8 cellular contexts compared by ENCODE assay signal in the genomic region with DNA sequence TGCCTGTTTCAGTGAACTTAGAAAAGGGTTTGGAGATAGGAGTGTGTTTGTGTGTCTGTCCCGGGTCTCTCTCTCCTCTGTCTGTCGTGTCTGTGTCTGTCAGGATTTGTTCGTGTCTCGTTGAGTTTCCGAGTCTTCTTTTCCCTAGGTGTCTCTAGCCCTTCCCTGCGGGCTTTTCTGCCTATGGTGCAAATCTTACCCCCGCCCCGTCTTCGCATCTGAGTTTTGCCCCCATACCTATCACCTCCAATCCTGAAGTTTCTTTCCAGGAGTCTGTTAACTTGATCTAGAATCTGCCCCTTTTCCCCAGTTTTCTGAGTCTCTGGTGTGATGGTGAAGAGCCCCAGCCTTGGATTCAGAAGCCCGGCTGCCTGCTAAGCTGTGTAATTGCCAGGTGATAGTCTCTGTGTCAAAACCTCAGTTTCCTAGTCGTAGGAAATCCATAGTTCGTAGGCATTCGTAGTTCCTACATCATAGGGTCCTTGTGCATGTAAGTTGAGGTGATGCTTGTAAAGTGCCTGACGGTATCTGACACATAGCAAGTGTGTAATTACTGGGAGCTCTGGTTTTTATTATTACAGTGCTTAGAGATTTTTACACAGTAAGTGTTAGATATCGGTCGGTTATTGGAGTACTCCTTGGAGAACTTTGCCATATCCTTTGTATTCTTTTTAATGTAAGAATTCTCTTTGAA. TPM values are rescaled to one million over a fixed set of nuclear protein-coding genes. Genes with fewer than 3 reads are reported as not detected.
A peak's percentile ranks its signal among the peaks of the same experiment; 100 is the strongest.
DNase-seq lines count a peak whose midpoint lies in the region; ATAC-seq lines count a peak whose summit lies in the region.

No MANE protein-coding gene starts in this region.

- no peak for ATAC-seq in natural killer cell treated with Interleukin-12 subunit alpha and Interleukin-12 subunit beta and Interleukin-15 and Interleukin-18, amount 100 ng/mL, for 72 hours
- no peak for ATAC-seq in HG03457 (IDR thresholded peaks at IDR 0.05; ENCODE audit: unreplicated experiment)

- H3K4me1 Mint-ChIP-seq in natural killer cell treated with Interleukin-12 subunit alpha and Interleukin-12 subunit beta and Interleukin-15 and Interleukin-18, amount 100 ng/mL, for 72 hours (ENCODE audit: low read depth in 2 of 2): peaks cover 58 to 61% of the 10 kb centered on the region in 2 donors

- H3K27ac ChIP-seq in BLaER1: peak overlapping the region; percentile 98

- no peaks in the 10 kb centered on the region for H3K9me3 Mint-ChIP-seq in natural killer cell treated with Interleukin-12 subunit alpha and Interleukin-12 subunit beta and Interleukin-15 and Interleukin-18, amount 100 ng/mL, for 72 hours

- H3K27ac Mint-ChIP-seq in natural killer cell treated with Interleukin-12 subunit alpha and Interleukin-12 subunit beta and Interleukin-15 and Interleukin-18, amount 100 ng/mL, for 72 hours: peak overlapping the region; percentile 74 to 87

- no peaks in the 10 kb centered on the region for H3K27me3 Mint-ChIP-seq in natural killer cell treated with Interleukin-12 subunit alpha and Interleukin-12 subunit beta and Interleukin-15 and Interleukin-18, amount 100 ng/mL, for 72 hours

- DNase-seq in NAMALWA (ENCODE audit: low spot score) (peak; percentile 42), dermis blood vessel endothelial cell (peak; percentile 27), DMS79 (lab: John Stamatoyannopoulos, UW) (no peak), cerebellar cortex (ENCODE audit: low spot score) (no peak), OCI-M1 (lab: John Stamatoyannopoulos, UW) (no peak)
- no peak for DNase-seq in natural killer cell treated with Interleukin-12 subunit alpha and Interleukin-12 subunit beta and Interleukin-15 and Interleukin-18, amount 100 ng/mL, for 72 hours (ENCODE audit: low spot score)

- peaks cover 23% of the 10 kb centered on the region for H3K36me3 Mint-ChIP-seq in natural killer cell treated with Interleukin-12 subunit alpha and Interleukin-12 subunit beta and Interleukin-15 and Interleukin-18, amount 100 ng/mL, for 72 hours

- no peaks in the 10 kb centered on the region for H3K27me3 ChIP-seq in BLaER1

- peaks cover 52% of the 10 kb centered on the region for H3K36me3 ChIP-seq in BLaER1

- H3K4me3 ChIP-seq in BLaER1: peak overlapping the region; percentile 98

- peak overlapping the region; percentile 93 for H3K4me3 Mint-ChIP-seq in natural killer cell treated with Interleukin-12 subunit alpha and Interleukin-12 subunit beta and Interleukin-15 and Interleukin-18, amount 100 ng/mL, for 72 hours

- H3K4me1 ChIP-seq in BLaER1: peaks cover 81% of the 10 kb centered on the region

- H3K4me2 ChIP-seq in BLaER1: peak overlapping the region; percentile 98

- peak overlapping the region; percentile 99 for H3K9ac ChIP-seq in BLaER1

- H3K9me3 ChIP-seq in BLaER1: no peaks in the 10 kb centered on the region

- peaks cover 94% of the 10 kb centered on the region for H4K20me1 ChIP-seq in BLaER1

RNA-seq across cellular contexts. Expression of gene EPN1, which starts 0.8 kb away (rescaled TPM):
- total RNA-seq in dermis blood vessel endothelial cell: 71.6 and 243 TPM in 2 replicates
- total RNA-seq in natural killer cell treated with Interleukin-12 subunit alpha and Interleukin-12 subunit beta and Interleukin-15 and Interleukin-18, amount 100 ng/mL, for 72 hours: 10 to 100 TPM; 40.7 to 63.9 TPM

RNA-seq across cellular contexts. Expression of gene U2AF2, which starts 21.0 kb away (rescaled TPM):
- 84.1 and 172 TPM in 2 replicates for total RNA-seq in dermis blood vessel endothelial cell
- total RNA-seq in natural killer cell treated with Interleukin-12 subunit alpha and Interleukin-12 subunit beta and Interleukin-15 and Interleukin-18, amount 100 ng/mL, for 72 hours: 100 to 1,000 TPM; 266 to 434 TPM

RNA-seq across cellular contexts. Expression of gene CCDC106, which starts 27.8 kb away (rescaled TPM):
- 7.8 and 13.9 TPM in 2 replicates for total RNA-seq in dermis blood vessel endothelial cell
- total RNA-seq in natural killer cell treated with Interleukin-12 subunit alpha and Interleukin-12 subunit beta and Interleukin-15 and Interleukin-18, amount 100 ng/mL, for 72 hours: 1 to 10 TPM; 1.9 to 3.3 TPM

RNA-seq across cellular contexts. Expression of gene ZNF581, which starts 32.4 kb away (rescaled TPM):
- 16.3 and 20.8 TPM in 2 replicates for total RNA-seq in dermis blood vessel endothelial cell
- 10 to 100 TPM; 15.1 to 27.6 TPM for total RNA-seq in natural killer cell treated with Interleukin-12 subunit alpha and Interleukin-12 subunit beta and Interleukin-15 and Interleukin-18, amount 100 ng/mL, for 72 hours

RNA-seq across cellular contexts. Expression of gene ZNF580, which starts 35.0 kb away (rescaled TPM):
- total RNA-seq in dermis blood vessel endothelial cell: 2.0 and 3.6 TPM in 2 replicates
- 10 to 100 TPM; 35.7 to 39.5 TPM for total RNA-seq in natural killer cell treated with Interleukin-12 subunit alpha and Interleukin-12 subunit beta and Interleukin-15 and Interleukin-18, amount 100 ng/mL, for 72 hours

Comparison
In these comparisons a context has a peak if more than half of its experiments do, and no peak if none do; other contexts are left out.
1. DNase-seq: peak in NAMALWA (single experiment) and dermis blood vessel endothelial cell (single experiment); none in natural killer cell treated with Interleukin-12 subunit alpha and Interleukin-12 subunit beta and Interleukin-15 and Interleukin-18, amount 100 ng/mL, for 72 hours (single experiment), DMS79 (single experiment), cerebellar cortex (single experiment) and OCI-M1 (single experiment).